Comparison of ENCODE assay signal across 8 cellular contexts in the genomic region with DNA sequence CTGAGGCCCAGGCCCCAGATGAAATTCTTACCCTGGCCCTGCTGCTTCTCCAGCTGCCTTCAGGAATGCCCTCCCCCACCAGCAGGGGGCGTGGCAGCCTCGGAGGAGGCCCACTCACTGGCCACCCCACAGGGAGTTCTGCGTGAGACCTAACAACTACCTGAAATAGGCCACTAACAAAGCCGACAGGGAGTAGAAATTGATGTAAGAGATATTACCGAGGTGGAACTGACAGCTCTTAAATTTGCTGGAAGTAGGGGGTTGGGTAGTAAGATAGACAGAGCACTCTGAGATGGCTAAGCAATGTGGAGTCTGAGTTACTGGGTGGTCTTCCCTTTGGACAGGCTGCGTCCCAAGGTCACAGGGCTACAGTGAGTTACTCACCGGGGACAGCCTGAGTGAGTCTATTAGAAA.
DNase-seq lines count a peak whose midpoint lies in the region; ATAC-seq and TF ChIP-seq lines count a peak whose summit lies in the region.

No MANE protein-coding gene starts in this region.

- H3K4me1 ChIP-seq in HCT116 (ENCODE audit: control insufficient read depth in 1 of 2, insufficient read depth in 2 of 2, low read length in 2 of 2) = no peaks in the 10 kb centered on the region
- no peaks in the 10 kb centered on the region for H3K4me1 ChIP-seq in Loucy (ENCODE audit: insufficient read depth, low read length, poor library complexity, severe bottlenecking)
- no peaks in the 10 kb centered on the region for H3K4me1 ChIP-seq in right cardiac atrium (ENCODE audit: control insufficient read depth, insufficient read depth, low read length)
- no peaks in the 10 kb centered on the region for H3K4me1 ChIP-seq in thyroid gland

- H3K9me2 ChIP-seq in HCT116 (ENCODE audit: insufficient read depth) = no peaks in the 10 kb centered on the region
- no peaks in the 10 kb centered on the region for H3K9me2 ChIP-seq in Loucy (replicated peaks; ENCODE audit: low read depth, low read length)

- H2AFZ ChIP-seq in HCT116 (ENCODE audit: low read depth, low read length, poor library complexity, severe bottlenecking) (peak overlapping the region; percentile 5), Loucy (ENCODE audit: low read length) (no peak overlapping the region)

- peak; percentile 93 for TF ChIP-seq RAD21 in HCT116 (IDR thresholded peaks at IDR 0.05; ENCODE audit: low read depth)

- no TSS peak for BruUV-seq in HCT116 (replicated peaks; lab: Mats Ljungman, UMichigan)

- no peaks in the 10 kb centered on the region for H3F3A ChIP-seq in Loucy (ENCODE audit: low read depth)

- H3K4me2 ChIP-seq in HCT116 (ENCODE audit: low read length) (no peak overlapping the region), Loucy (ENCODE audit: low read depth, low read length, poor library complexity, severe bottlenecking) (no peak overlapping the region)

- H3K27me3 ChIP-seq in HCT116 (ENCODE audit: insufficient read depth, low read length) = no peaks in the 10 kb centered on the region
- H3K27me3 ChIP-seq in Loucy (ENCODE audit: insufficient read depth, low read length, poor library complexity, severe bottlenecking) = no peaks in the 10 kb centered on the region
- H3K27me3 ChIP-seq in right cardiac atrium (ENCODE audit: control insufficient read depth, insufficient read depth) = no peaks in the 10 kb centered on the region
- H3K27me3 ChIP-seq in thyroid gland = no peaks in the 10 kb centered on the region

- RAD21 ChIA-PET in HCT116 (lab: Charles Lee; ENCODE audit: low non-redundant PET in 1 of 2, low total read pairs in 2 of 2, uncharacterized antibody in 2 of 2, unreplicated experiment in 2 of 2) = interaction anchor here (1.4 to 1.7 kb wide), 2 partner anchors 569 kb away, joined by 5 to 8 read pairs; no protein-coding TSS in a partner anchor

- no peak overlapping the region for H3K4me3 ChIP-seq in HCT116 (replicated peaks in 1 of 2; ENCODE audit: low read depth in 1 of 2, low read length in 2 of 2)
- no peak overlapping the region for H3K4me3 ChIP-seq in Loucy (ENCODE audit: low read length, poor library complexity, severe bottlenecking)
- no peak overlapping the region for H3K4me3 ChIP-seq in right cardiac atrium (ENCODE audit: low read length)
- H3K4me3 ChIP-seq in thyroid gland (replicated peaks in 1 of 3) = no peak overlapping the region

- no peaks in the 10 kb centered on the region for H4K20me1 ChIP-seq in HCT116 (ENCODE audit: insufficient read depth)
- H4K20me1 ChIP-seq in Loucy (ENCODE audit: insufficient read depth, low read length, poor library complexity, severe bottlenecking) = no peaks in the 10 kb centered on the region

- H3K9me3 ChIP-seq in HCT116 (ENCODE audit: control insufficient read depth in 1 of 2, insufficient read depth in 1 of 2, low read depth in 1 of 2, low read length in 2 of 2) (no peaks in the 10 kb centered on the region), Loucy (ENCODE audit: insufficient read depth, low read depth, low read length) (no peaks in the 10 kb centered on the region), right cardiac atrium (ENCODE audit: control insufficient read depth, low read length) (no peaks in the 10 kb centered on the region), thyroid gland (no peaks in the 10 kb centered on the region)

- H3K79me2 ChIP-seq in HCT116 (ENCODE audit: insufficient read depth, low read length) (no peaks in the 10 kb centered on the region), Loucy (ENCODE audit: insufficient read depth, low read length) (no peaks in the 10 kb centered on the region)

- POLR2A ChIA-PET in HCT116 (lab: Charles Lee) = no interaction called here

- no peak overlapping the region for H3K9ac ChIP-seq in HCT116 (ENCODE audit: low read length)
- H3K9ac ChIP-seq in Loucy (ENCODE audit: low read depth, low read length, poor library complexity, severe bottlenecking) = no peak overlapping the region

- H3K36me3 ChIP-seq in HCT116 (ENCODE audit: control insufficient read depth in 1 of 2, insufficient read depth in 2 of 2, low read length in 2 of 2) = no peaks in the 10 kb centered on the region
- H3K36me3 ChIP-seq in Loucy (ENCODE audit: insufficient read depth, low read length) = no peaks in the 10 kb centered on the region
- H3K36me3 ChIP-seq in thyroid gland = no peaks in the 10 kb centered on the region

- TF ChIP-seq CTCF in GM12872 (IDR thresholded peaks at IDR 0.05; ENCODE audit: insufficient read depth, low read depth, low read length) (peak; percentile 87), HCT116 (IDR thresholded peaks at IDR 0.05 in 2 of 3, conservative IDR thresholded peaks at IDR 0.05 in 1 of 3; ENCODE audit: borderline replicate concordance in 1 of 3, insufficient read depth in 1 of 3, low read depth in 2 of 3, low read length in 2 of 3) (peak; percentile 72 to 97 (median 95); a peak in 5 of 6 replicates), Loucy (conservative IDR thresholded peaks at IDR 0.05; ENCODE audit: low read length) (peak; percentile 97), thyroid gland (IDR thresholded peaks at IDR 0.05) (no peak)

- intact Hi-C loops in HCT116 (cut with micrococcal nuclease) (loop anchor here (1.0 kb wide), 3 partner anchors 448 to 667 kb away; no protein-coding TSS in a partner anchor), right cardiac atrium (cut with DNase I) (no loop called here), thyroid gland (cut with DNase I) (no loop called here)

- CTCF ChIA-PET in HCT116 (lab: Charles Lee) = interaction anchor here (0.9 to 2.5 kb wide), 9 partner anchors 9 to 666 kb away, joined by 4 to 23 read pairs (median 6); no protein-coding TSS in a partner anchor

- ATAC-seq in HCT116 (peak; percentile 98), right cardiac atrium (no peak)

- TF ChIP-seq POLR2A in HCT116 (IDR thresholded peaks at IDR 0.05; ENCODE audit: borderline replicate concordance, extremely low read depth, insufficient read depth, insufficient read length) (no peak), thyroid gland (IDR thresholded peaks at IDR 0.05) (no peak)

- WGBS in right cardiac atrium = 59% methylated on average over 7 of the region's 7 CpGs
- WGBS in thyroid gland, 2 donors = 38 to 47% methylated on average over 7 of the region's 7 CpGs

- H3K27ac ChIP-seq in HCT116 (ENCODE audit: low read depth, low read length) (no peak overlapping the region), right cardiac atrium (ENCODE audit: low read length) (no peak overlapping the region), thyroid gland (no peak overlapping the region)

- DNase-seq in 8988T = peak; percentile 30
- DNase-seq in HCT116 (ENCODE audit: low read depth, low spot score) = peak; percentile 42
- peak; percentile 2 to 5 for DNase-seq in activated CD4-positive, alpha-beta T cell treated with anti-CD3 and anti-CD28 coated beads, Interleukin-2, amount 50 U/mL, for 24 hours (ENCODE audit: low read depth in 1 of 2, low spot score in 1 of 2)
- DNase-seq in right cardiac atrium = peak; percentile 25 to 46 (median 43)
- peak; percentile 1 to 12 for DNase-seq in stimulated activated CD8-positive, alpha-beta memory T cell treated with anti-CD3 and anti-CD28 coated beads, Interleukin-7, amount 100 ng/mL, for 48 hours (ENCODE audit: extremely low read depth in 1 of 2, low read depth in 1 of 2)
- DNase-seq in thyroid gland = no peak

TF ChIP-seq in HCT116, 20 proteins besides CTCF, POLR2A, EP300 and RAD21:
- TF ChIP-seq EZH2phosphoT487 (IDR thresholded peaks at IDR 0.05; ENCODE audit: borderline replicate concordance) (no peak), CBX3 (IDR thresholded peaks at IDR 0.05; ENCODE audit: low read depth) (peak; percentile 20; the same call in 1 of the 2 replicates)

Comparison
In these comparisons a context has a peak if more than half of its experiments do, and no peak if none do; other contexts are left out.
1. DNase-seq: peak in 8988T (single experiment), HCT116 (single experiment), activated CD4-positive, alpha-beta T cell treated with anti-CD3 and anti-CD28 coated beads, Interleukin-2, amount 50 U/mL, for 24 hours (2 of 2), right cardiac atrium (3 of 3) and stimulated activated CD8-positive, alpha-beta memory T cell treated with anti-CD3 and anti-CD28 coated beads, Interleukin-7, amount 100 ng/mL, for 48 hours (2 of 2); none in thyroid gland (0 of 2).
2. CTCF ChIP-seq: peak in GM12872 (single experiment), HCT116 (3 of 3) and Loucy (single experiment); none in thyroid gland (0 of 6).